31 cellular contexts compared by ENCODE assay signal in the genomic region with DNA sequence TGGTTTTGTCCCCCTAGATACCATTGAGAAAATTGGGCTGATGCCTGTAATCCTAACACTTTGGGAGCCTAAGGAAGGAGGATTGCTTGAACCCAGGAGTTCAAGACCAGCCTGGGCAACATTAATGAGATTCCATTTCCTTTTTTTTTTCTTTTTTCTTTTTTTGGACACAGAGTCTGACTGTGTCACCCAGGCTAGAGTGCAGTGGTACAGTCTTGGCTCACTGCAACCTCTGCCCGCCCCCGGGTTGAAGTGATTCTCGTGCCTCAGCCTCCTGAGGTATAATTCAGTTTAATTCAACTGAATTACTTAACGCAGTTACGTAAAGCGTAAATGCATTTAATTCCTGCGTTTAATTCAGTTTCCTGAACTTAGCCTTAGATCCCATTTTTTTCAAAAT.
"Had no signal": no experiment of that assay in that cellular context is flagged by ENCODE, and none has a peak within 500 bp of the region (broad histone marks: within the 10 kb centered on the region; RNA-seq: fewer than 3 reads in every experiment).

No MANE protein-coding gene starts in this region.

- H3K27me3 ChIP-seq: brain microvascular endothelial cell, esophagus squamous epithelium, gastroesophageal sphincter had no signal

- H3K9me3 Mint-ChIP-seq: activated CD4-positive, alpha-beta T cell treated with anti-CD3 and anti-CD28 coated beads, Interleukin-2, amount 10 ng/mL, durations not matched to agents 24 days and 14 days; activated CD8-positive, alpha-beta T cell treated with anti-CD3 and anti-CD28 coated beads for 36 hours; activated T-helper 17 cell treated with anti-CD3 and anti-CD28 coated beads, Interleukin-2, amount 50 U/mL, for 72 hours; effector memory CD8-positive, alpha-beta T cell had no signal

- DNase-seq: activated CD4-positive, alpha-beta T cell treated with anti-CD3 and anti-CD28 coated beads for 36 hours; activated CD4-positive, alpha-beta T cell treated with anti-CD3 and anti-CD28 coated beads, Interleukin-2, amount 10 ng/mL, durations not matched to agents 24 days and 14 days; activated CD4-positive, CD25-positive, alpha-beta regulatory T cell; activated CD4-positive, CD25-positive, alpha-beta regulatory T cell treated with anti-CD3 and anti-CD28 coated beads, Interleukin-2, amount 50 U/mL, for 72 hours; activated CD8-positive, alpha-beta memory T cell treated with anti-CD3 and anti-CD28 coated beads for 24 hours; activated CD8-positive, alpha-beta memory T cell treated with anti-CD3 and anti-CD28 coated beads, Interleukin-2, amount 50 U/mL, for 4 hours; activated CD8-positive, alpha-beta T cell treated with anti-CD3 and anti-CD28 coated beads for 36 hours; activated effector memory CD4-positive, alpha-beta T cell treated with Interleukin-2 at 50 U/mL for 16 hours; activated gamma-delta T cell treated with Interleukin-2 at 50 U/mL for 16 hours; activated naive CD4-positive, alpha-beta T cell treated with anti-CD3 and anti-CD28 coated beads, Interleukin-2, amount 50 U/mL, for 16 hours; activated naive CD4-positive, alpha-beta T cell treated with Interleukin-2 at 50 U/mL for 16 hours; activated T-cell treated with anti-CD3 and anti-CD28 coated beads, Interleukin-2, amount 50 U/mL, for 1 hour; amniotic stem cell; anterior cingulate cortex; brain microvascular endothelial cell; cortex of kidney; dermis blood vessel endothelial cell; effector CD4-positive, alpha-beta T cell; effector memory CD8-positive, alpha-beta T cell; esophagus squamous epithelium; foreskin melanocyte; T-helper 2 cell had no signal

- H3K4me1 ChIP-seq: esophagus squamous epithelium, gastroesophageal sphincter had no signal

- H3K27ac Mint-ChIP-seq: activated CD4-positive, alpha-beta T cell treated with anti-CD3 and anti-CD28 coated beads for 36 hours; activated CD4-positive, alpha-beta T cell treated with anti-CD3 and anti-CD28 coated beads, Interleukin-2, amount 10 ng/mL, durations not matched to agents 24 days and 14 days; activated CD8-positive, alpha-beta T cell treated with anti-CD3 and anti-CD28 coated beads for 36 hours; activated naive CD8-positive, alpha-beta T cell; activated T-helper 17 cell treated with anti-CD3 and anti-CD28 coated beads, Interleukin-2, amount 50 U/mL, for 72 hours; effector memory CD8-positive, alpha-beta T cell had no signal

- H3K27ac ChIP-seq: brain microvascular endothelial cell, epithelial cell of prostate, esophagus squamous epithelium, gastroesophageal sphincter had no signal

- ATAC-seq: activated CD4-positive, alpha-beta T cell treated with anti-CD3 and anti-CD28 coated beads for 36 hours; activated CD8-positive, alpha-beta T cell treated with anti-CD3 and anti-CD28 coated beads for 36 hours; activated T-helper 17 cell treated with anti-CD3 and anti-CD28 coated beads, Interleukin-2, amount 50 U/mL, for 72 hours; effector memory CD8-positive, alpha-beta T cell; gastroesophageal sphincter had no signal

- H3K27me3 Mint-ChIP-seq: activated CD4-positive, alpha-beta T cell treated with anti-CD3 and anti-CD28 coated beads for 36 hours; activated CD4-positive, alpha-beta T cell treated with anti-CD3 and anti-CD28 coated beads, Interleukin-2, amount 10 ng/mL, durations not matched to agents 24 days and 14 days; activated CD8-positive, alpha-beta T cell treated with anti-CD3 and anti-CD28 coated beads for 36 hours; activated naive CD8-positive, alpha-beta T cell; activated T-helper 17 cell treated with anti-CD3 and anti-CD28 coated beads, Interleukin-2, amount 50 U/mL, for 72 hours; effector memory CD8-positive, alpha-beta T cell had no signal

- FAIRE-seq: astrocyte, bronchial epithelial cell, colon, endometrium, endothelial cell of umbilical vein had no signal

- H3K9me3 ChIP-seq: esophagus squamous epithelium, gastroesophageal sphincter had no signal

- H3K4me3 Mint-ChIP-seq: activated CD4-positive, alpha-beta T cell treated with anti-CD3 and anti-CD28 coated beads for 36 hours; activated CD4-positive, alpha-beta T cell treated with anti-CD3 and anti-CD28 coated beads, Interleukin-2, amount 10 ng/mL, durations not matched to agents 24 days and 14 days; activated CD8-positive, alpha-beta T cell treated with anti-CD3 and anti-CD28 coated beads for 36 hours; activated naive CD8-positive, alpha-beta T cell; activated T-helper 17 cell treated with anti-CD3 and anti-CD28 coated beads, Interleukin-2, amount 50 U/mL, for 72 hours; effector memory CD8-positive, alpha-beta T cell had no signal

- H3K4me3 ChIP-seq: esophagus squamous epithelium, gastroesophageal sphincter had no signal
